ENCODE assay signal across 8 cellular contexts in the genomic region with DNA sequence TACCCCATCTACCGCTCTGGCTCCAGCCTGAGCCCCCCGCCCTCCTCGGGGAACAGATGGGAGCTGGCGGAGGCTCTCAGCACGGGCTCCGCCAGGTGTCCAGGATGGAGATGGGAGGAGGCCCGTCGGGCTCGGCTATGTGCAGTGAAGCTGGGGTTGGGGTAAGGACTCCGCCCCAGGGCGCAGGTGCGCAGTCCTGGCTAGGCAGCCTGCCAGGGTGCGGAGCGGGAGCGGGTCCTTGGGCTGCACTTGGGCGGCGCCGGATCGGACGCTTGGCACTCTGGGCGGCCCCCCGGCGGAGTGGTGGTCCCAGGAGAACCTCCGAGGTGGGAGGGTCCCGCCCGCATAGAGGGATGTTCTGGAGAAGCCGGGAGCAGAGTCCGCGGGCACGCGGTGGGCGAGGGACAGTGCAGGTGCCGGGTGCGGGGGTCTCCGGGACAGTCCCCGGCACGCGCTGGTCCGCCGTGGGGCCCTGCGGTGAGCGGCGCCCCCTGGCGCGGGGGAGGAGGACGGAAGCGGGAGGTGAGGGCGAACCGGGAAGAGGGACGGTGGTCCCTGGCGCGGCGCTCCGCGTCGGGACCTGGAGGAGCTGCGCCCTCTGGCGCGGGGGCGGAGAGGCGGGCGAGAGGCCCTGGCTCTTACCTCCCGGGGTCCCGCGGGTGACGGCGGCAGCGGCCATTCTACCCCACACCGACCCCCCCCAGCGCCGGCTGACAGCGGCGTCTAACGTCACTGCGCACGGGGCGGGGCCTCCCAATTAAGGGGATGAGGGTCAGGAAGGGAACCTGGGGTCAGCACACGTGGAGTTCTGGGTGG. TPM values are rescaled to one million over a fixed set of nuclear protein-coding genes. Genes with fewer than 3 reads are reported as not detected.
DNase-seq lines count a peak whose midpoint lies in the region; ATAC-seq, FAIRE-seq and TF ChIP-seq lines count a peak whose summit lies in the region.

A gene with protein sequence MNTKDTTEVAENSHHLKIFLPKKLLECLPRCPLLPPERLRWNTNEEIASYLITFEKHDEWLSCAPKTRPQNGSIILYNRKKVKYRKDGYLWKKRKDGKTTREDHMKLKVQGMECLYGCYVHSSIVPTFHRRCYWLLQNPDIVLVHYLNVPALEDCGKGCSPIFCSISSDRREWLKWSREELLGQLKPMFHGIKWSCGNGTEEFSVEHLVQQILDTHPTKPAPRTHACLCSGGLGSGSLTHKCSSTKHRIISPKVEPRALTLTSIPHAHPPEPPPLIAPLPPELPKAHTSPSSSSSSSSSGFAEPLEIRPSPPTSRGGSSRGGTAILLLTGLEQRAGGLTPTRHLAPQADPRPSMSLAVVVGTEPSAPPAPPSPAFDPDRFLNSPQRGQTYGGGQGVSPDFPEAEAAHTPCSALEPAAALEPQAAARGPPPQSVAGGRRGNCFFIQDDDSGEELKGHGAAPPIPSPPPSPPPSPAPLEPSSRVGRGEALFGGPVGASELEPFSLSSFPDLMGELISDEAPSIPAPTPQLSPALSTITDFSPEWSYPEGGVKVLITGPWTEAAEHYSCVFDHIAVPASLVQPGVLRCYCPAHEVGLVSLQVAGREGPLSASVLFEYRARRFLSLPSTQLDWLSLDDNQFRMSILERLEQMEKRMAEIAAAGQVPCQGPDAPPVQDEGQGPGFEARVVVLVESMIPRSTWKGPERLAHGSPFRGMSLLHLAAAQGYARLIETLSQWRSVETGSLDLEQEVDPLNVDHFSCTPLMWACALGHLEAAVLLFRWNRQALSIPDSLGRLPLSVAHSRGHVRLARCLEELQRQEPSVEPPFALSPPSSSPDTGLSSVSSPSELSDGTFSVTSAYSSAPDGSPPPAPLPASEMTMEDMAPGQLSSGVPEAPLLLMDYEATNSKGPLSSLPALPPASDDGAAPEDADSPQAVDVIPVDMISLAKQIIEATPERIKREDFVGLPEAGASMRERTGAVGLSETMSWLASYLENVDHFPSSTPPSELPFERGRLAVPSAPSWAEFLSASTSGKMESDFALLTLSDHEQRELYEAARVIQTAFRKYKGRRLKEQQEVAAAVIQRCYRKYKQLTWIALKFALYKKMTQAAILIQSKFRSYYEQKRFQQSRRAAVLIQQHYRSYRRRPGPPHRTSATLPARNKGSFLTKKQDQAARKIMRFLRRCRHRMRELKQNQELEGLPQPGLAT (minus strand): TSS at position 725 of the 816 bp plus-strand sequence. CDS start 1,453 bp downstream, outside the sequence.

- intact Hi-C loops in CD8-positive, alpha-beta T cell (cut with DNase I, micrococcal nuclease): loop anchor here (1.0 kb wide), 5 partner anchors 10 to 78 kb away; a partner anchor contains a TSS

- H3K4me3 Mint-ChIP-seq in CD8-positive, alpha-beta T cell: peak within 1 kb of the TSS; percentile 91

- POLR2A ChIA-PET in CD8-positive, alpha-beta T cell (lab: Charles Lee): interaction anchor here (1.1 to 4.2 kb wide), 6 partner anchors 10 to 78 kb away, joined by 5 to 33 read pairs (median 10); a partner anchor contains a TSS

- no peaks in the 10 kb centered on the region for H3K9me3 Mint-ChIP-seq in CD8-positive, alpha-beta T cell

- H3K9me3 ChIP-seq in CD8-positive, alpha-beta T cell (ENCODE audit: low read length): no peaks in the 10 kb centered on the region
- H3K9me3 ChIP-seq in OCI-LY1 (ENCODE audit: low read length): no peaks in the 10 kb centered on the region

- no peaks in the 10 kb centered on the region for H3K9me2 ChIP-seq in OCI-LY1 (ENCODE audit: low read depth, low read length)

- no peaks in the 10 kb centered on the region for H3K36me3 ChIP-seq in CD8-positive, alpha-beta T cell (ENCODE audit: insufficient read depth, low read length)
- peaks cover 14% of the 10 kb centered on the region for H3K36me3 ChIP-seq in OCI-LY1 (ENCODE audit: insufficient read depth, low read length)

- peaks cover 19% of the 10 kb centered on the region for H3K36me3 Mint-ChIP-seq in CD8-positive, alpha-beta T cell

- CTCF ChIA-PET in CD8-positive, alpha-beta T cell (lab: Charles Lee): interaction anchor here (0.7 to 7.3 kb wide), 16 partner anchors 10 to 85 kb away, joined by 3 to 30 read pairs (median 5); a partner anchor contains a TSS

- H3K27ac Mint-ChIP-seq in CD8-positive, alpha-beta T cell: peak within 1 kb of the TSS; percentile 95

- H3K79me2 ChIP-seq in OCI-LY1 (ENCODE audit: insufficient read depth, low read length): no peaks in the 10 kb centered on the region

- H4K20me1 ChIP-seq in OCI-LY1 (ENCODE audit: insufficient read depth, low read length): no peaks in the 10 kb centered on the region

- peak within 1 kb of the TSS; percentile 80 for H3K27ac ChIP-seq in CD8-positive, alpha-beta T cell (ENCODE audit: low read depth, low read length)
- H3K27ac ChIP-seq in OCI-LY1 (ENCODE audit: low read depth, low read length, poor library complexity, severe bottlenecking) (peak within 1 kb of the TSS; percentile 46), epithelial cell of prostate (peak within 1 kb of the TSS; percentile 82)

- H3K4me2 ChIP-seq in OCI-LY1 (ENCODE audit: low read length): peak within 1 kb of the TSS; percentile 83

- FAIRE-seq in HTR-8/SVneo (lab: Jason Lieb, UNC): peak; percentile 89

- 0 out of 2 replicates have a peak, but pooled peaks cover 4% of the 10 kb centered on the region for H3F3A ChIP-seq in OCI-LY1 (ENCODE audit: insufficient read depth, low read length)

- peaks cover 38% of the 10 kb centered on the region for H3K4me1 Mint-ChIP-seq in CD8-positive, alpha-beta T cell (ENCODE audit: low read depth)

- DNase-seq in CD8-positive, alpha-beta T cell: peak; percentile 69 to 92 (median 89)
- peak; percentile 85 for DNase-seq in HTR-8/SVneo (ENCODE audit: insufficient read length, low spot score)
- DNase-seq in activated T-cell treated with anti-CD3 and anti-CD28 coated beads for 24 hours (ENCODE audit: low read depth): peak; percentile 84
- DNase-seq in epithelial cell of prostate (ENCODE audit: low read depth, low spot score): no peak
- peak; percentile 81 for DNase-seq in mucosa of gallbladder (ENCODE audit: low spot score)
- peak; percentile 96 for DNase-seq in stimulated activated CD8-positive, alpha-beta memory T cell treated with anti-CD3 and anti-CD28 coated beads, Interleukin-4, amount 100 ng/mL, for 48 hours

- ATAC-seq in CD8-positive, alpha-beta T cell: peak; percentile 91
- peak; percentile 59 for ATAC-seq in GM19455 (IDR thresholded peaks at IDR 0.05; ENCODE audit: unreplicated experiment)

- H3K27me3 ChIP-seq in CD8-positive, alpha-beta T cell (ENCODE audit: insufficient read depth, low read length): no peaks in the 10 kb centered on the region
- no peaks in the 10 kb centered on the region for H3K27me3 ChIP-seq in OCI-LY1 (ENCODE audit: insufficient read depth, low read length)

- H3K9ac ChIP-seq in OCI-LY1 (ENCODE audit: low read length): peak within 1 kb of the TSS; percentile 77

- peaks cover 27% of the 10 kb centered on the region for H3K4me1 ChIP-seq in CD8-positive, alpha-beta T cell (ENCODE audit: insufficient read depth, low read length)
- H3K4me1 ChIP-seq in OCI-LY1 (ENCODE audit: insufficient read depth, low read length, severe bottlenecking): peaks cover 25% of the 10 kb centered on the region

- TF ChIP-seq CTCF in CD8-positive, alpha-beta T cell (IDR thresholded peaks at IDR 0.05): peak; percentile 76
- peak; percentile 93 for TF ChIP-seq CTCF in OCI-LY1 (IDR thresholded peaks at IDR 0.05; ENCODE audit: low read length)

- peak within 1 kb of the TSS; percentile 98 for H3K4me3 ChIP-seq in CD8-positive, alpha-beta T cell (ENCODE audit: low read depth, low read length)
- H3K4me3 ChIP-seq in OCI-LY1 (ENCODE audit: low read depth, low read length, poor library complexity, severe bottlenecking): peak within 1 kb of the TSS; percentile 72

- H3K27me3 Mint-ChIP-seq in CD8-positive, alpha-beta T cell (ENCODE audit: low read depth): no peaks in the 10 kb centered on the region

- H2AFZ ChIP-seq in OCI-LY1 (ENCODE audit: low read length): no peak within 1 kb of the TSS

RNA-seq across cellular contexts. Expression of the gene that starts here (rescaled TPM):
- 10 to 100 TPM; 40.1 to 42.3 TPM for total RNA-seq in CD8-positive, alpha-beta T cell
- total RNA-seq in mucosa of gallbladder: 68.0 TPM
